In genomic region chr13:78608705-78609463, GRCh38 we compare ENCODE assay signal across 9 cellular contexts. TPM values are rescaled to one million over a fixed set of nuclear protein-coding genes. Genes with fewer than 3 reads are reported as not detected.
DNase-seq lines count a peak whose midpoint lies in the region; ATAC-seq, FAIRE-seq and TF ChIP-seq lines count a peak whose summit lies in the region.
"Had no signal": no experiment of that assay in that cellular context is flagged by ENCODE, and none has a peak within 500 bp of the region (broad histone marks: within the 10 kb centered on the region; RNA-seq: fewer than 3 reads in every experiment).

No MANE protein-coding gene starts in this region.

- peak overlapping the region; percentile 85 for H3K4me2 ChIP-seq in keratinocyte (ENCODE audit: control insufficient read depth, extremely low read depth, insufficient read depth, low read depth, low read length)

- peaks cover 56% of the 10 kb centered on the region for H3K4me1 Mint-ChIP-seq in stimulated activated naive CD8-positive, alpha-beta T cell treated with anti-CD3 and anti-CD28 coated beads, Interleukin-15, amount 100 ng/mL, for 72 hours

- H3K79me2 ChIP-seq in keratinocyte (ENCODE audit: control insufficient read depth, insufficient read depth, low read length), result no peaks in the 10 kb centered on the region

- no peak for TF ChIP-seq CTCF in keratinocyte (optimal IDR thresholded peaks at IDR 0.05 in 1 of 3, IDR thresholded peaks at IDR 0.05 in 1 of 3, conservative IDR thresholded peaks at IDR 0.05 in 1 of 3; ENCODE audit: extremely low read depth in 1 of 3, insufficient read depth in 2 of 3, low read length in 3 of 3)

- H4K20me1 ChIP-seq in keratinocyte (ENCODE audit: control insufficient read depth, extremely low read depth, insufficient read depth, low read length), result no peaks in the 10 kb centered on the region

- peak; percentile 6 for ATAC-seq in stimulated activated naive CD8-positive, alpha-beta T cell treated with anti-CD3 and anti-CD28 coated beads, Interleukin-15, amount 100 ng/mL, for 72 hours

- no peak overlapping the region for H3K9ac ChIP-seq in adipocyte (ENCODE audit: low read length)
- H3K9ac ChIP-seq in keratinocyte (ENCODE audit: control insufficient read depth, extremely low read depth, insufficient read depth, low read length), result no peak overlapping the region

- H3K9me3 ChIP-seq in adipocyte (ENCODE audit: control insufficient read depth, low read length), result peaks cover 6% of the 10 kb centered on the region
- no peaks in the 10 kb centered on the region for H3K9me3 ChIP-seq in keratinocyte (ENCODE audit: control insufficient read depth, low read depth, low read length)

- H3K27ac Mint-ChIP-seq in stimulated activated naive CD8-positive, alpha-beta T cell treated with anti-CD3 and anti-CD28 coated beads, Interleukin-15, amount 100 ng/mL, for 72 hours, result no peak overlapping the region

- H3K4me1 ChIP-seq in adipocyte (ENCODE audit: control insufficient read depth, insufficient read depth, low read length) (peaks cover 14% of the 10 kb centered on the region), keratinocyte (ENCODE audit: control insufficient read depth, extremely low read depth, insufficient read depth, low read length) (peaks cover 8% of the 10 kb centered on the region)

- H3K4me3 Mint-ChIP-seq in stimulated activated naive CD8-positive, alpha-beta T cell treated with anti-CD3 and anti-CD28 coated beads, Interleukin-15, amount 100 ng/mL, for 72 hours, result peak overlapping the region; percentile 74 to 87

- no peak overlapping the region for H3K27ac ChIP-seq in keratinocyte (ENCODE audit: control insufficient read depth, insufficient read depth, low read length)
- H3K27ac ChIP-seq: epithelial cell of prostate had no signal

- H2AFZ ChIP-seq in keratinocyte (ENCODE audit: control insufficient read depth, low read length), result peak overlapping the region; percentile 9

- H3K4me3 ChIP-seq in adipocyte (ENCODE audit: low read length) (peak overlapping the region; percentile 78), keratinocyte (ENCODE audit: control insufficient read depth in 2 of 3, extremely low read depth in 1 of 3, insufficient read depth in 2 of 3, low read depth in 1 of 3, low read length in 3 of 3) (peak overlapping the region; percentile 37 to 68 (median 57))

- no peak for FAIRE-seq in keratinocyte (lab: Jason Lieb, UNC)

- H3K27me3 Mint-ChIP-seq in stimulated activated naive CD8-positive, alpha-beta T cell treated with anti-CD3 and anti-CD28 coated beads, Interleukin-15, amount 100 ng/mL, for 72 hours, result peaks cover 82% of the 10 kb centered on the region

- H3K9me1 ChIP-seq in keratinocyte (ENCODE audit: control insufficient read depth, extremely low read depth, insufficient read depth, low read length), result no peaks in the 10 kb centered on the region

- no peaks in the 10 kb centered on the region for H3K9me3 Mint-ChIP-seq in stimulated activated naive CD8-positive, alpha-beta T cell treated with anti-CD3 and anti-CD28 coated beads, Interleukin-15, amount 100 ng/mL, for 72 hours

- dilution Hi-C loops in keratinocyte (cut with MboI; ENCODE audit: extremely low pct_ligation_motif_present, low sequenced_read_pairs), result no loop called here

- DNase-seq in NCI-H146 (lab: John Stamatoyannopoulos, UW) (peak; percentile 39), NCI-H146 treated with DMSO at 0.1 percent for 48 hours (lab: John Stamatoyannopoulos, UW; ENCODE audit: unreplicated experiment) (no peak), adipocyte (ENCODE audit: low read depth) (peak; percentile 38), keratinocyte (ENCODE audit: low read depth, low spot score) (no peak), NCI-H2227 (lab: John Stamatoyannopoulos, UW; ENCODE audit: unreplicated experiment) (no peak)
- DNase-seq in stimulated activated naive CD8-positive, alpha-beta T cell treated with anti-CD3 and anti-CD28 coated beads, Interleukin-15, amount 100 ng/mL, for 72 hours, result no peak
- no peak for DNase-seq in stimulated activated CD4-positive, alpha-beta T cell treated with anti-CD3 and anti-CD28 coated beads, Interleukin-4, amount 100 ng/mL, for 4 hours
- no peak for DNase-seq in stimulated activated CD4-positive, alpha-beta T cell treated with anti-CD3 and anti-CD28 coated beads, Interleukin-2, amount 100 ng/mL, for 24 hours

- H3K27me3 ChIP-seq in adipocyte (replicated peaks; ENCODE audit: control insufficient read depth, insufficient read depth, low read length), result peaks cover 64% of the 10 kb centered on the region
- peaks cover 73% of the 10 kb centered on the region for H3K27me3 ChIP-seq in keratinocyte (ENCODE audit: control insufficient read depth, extremely low read depth, insufficient read depth, low read length)

- H3K36me3 ChIP-seq in adipocyte (ENCODE audit: control insufficient read depth, insufficient read depth, low read length, severe bottlenecking) (no peaks in the 10 kb centered on the region), keratinocyte (ENCODE audit: control insufficient read depth in 2 of 2, extremely low read depth in 1 of 2, insufficient read depth in 2 of 2, low read length in 2 of 2) (no peaks in the 10 kb centered on the region)

RNA-seq across cellular contexts. Expression of gene POU4F1, which starts 5.5 kb away (rescaled TPM):
- polyA plus RNA-seq in keratinocyte, result not detected in 3 replicates
- polyA plus RNA-seq in keratinocyte (2011; ENCODE audit: low read depth), result not detected
- polyA plus RNA-seq in keratinocyte (2011; cell fraction: cytosol; rRNA removed), result not detected in 2 replicates
- 0.03 TPM in 1 of 2 replicates, not detected in the other for polyA plus RNA-seq in keratinocyte (2011; cell fraction: nucleus; rRNA removed)
- polyA plus RNA-seq in keratinocyte (2012; ENCODE audit: low replicate concordance), result 0.04 TPM in 1 of 2 replicates, not detected in the other
- polyA minus RNA-seq in keratinocyte, result not detected in 3 replicates
- not detected for polyA minus RNA-seq in keratinocyte (2011; cell fraction: cytosol; rRNA and poly(A)+ RNA removed)
- polyA minus RNA-seq in keratinocyte (2011; cell fraction: nucleus; rRNA and poly(A)+ RNA removed), result not detected in 2 replicates

RNA-seq across cellular contexts. Expression of gene OBI1, which starts 50.1 kb away (rescaled TPM):
- polyA plus RNA-seq in keratinocyte, result 8.8 to 14.4 TPM (median 8.9 TPM) in 3 replicates
- 8.0 TPM for polyA plus RNA-seq in keratinocyte (2011; ENCODE audit: low read depth)
- 4.4 and 8.2 TPM in 2 replicates for polyA plus RNA-seq in keratinocyte (2011; cell fraction: cytosol; rRNA removed)
- 8.2 and 12.0 TPM in 2 replicates for polyA plus RNA-seq in keratinocyte (2011; cell fraction: nucleus; rRNA removed)
- polyA plus RNA-seq in keratinocyte (2012; ENCODE audit: low replicate concordance), result 5.8 and 10.1 TPM in 2 replicates
- 4.0 to 12.9 TPM (median 6.4 TPM) in 3 replicates for polyA minus RNA-seq in keratinocyte
- 6.9 TPM for polyA minus RNA-seq in keratinocyte (2011; cell fraction: cytosol; rRNA and poly(A)+ RNA removed)
- 7.8 and 13.9 TPM in 2 replicates for polyA minus RNA-seq in keratinocyte (2011; cell fraction: nucleus; rRNA and poly(A)+ RNA removed)

Comparison
In these comparisons a context has a peak if more than half of its experiments do, and no peak if none do; other contexts are left out.
1. DNase-seq: peak in NCI-H146 (single experiment) and adipocyte (single experiment); none in NCI-H146 treated with DMSO at 0.1 percent for 48 hours (single experiment), keratinocyte (single experiment), stimulated activated naive CD8-positive, alpha-beta T cell treated with anti-CD3 and anti-CD28 coated beads, Interleukin-15, amount 100 ng/mL, for 72 hours (0 of 2), NCI-H2227 (single experiment), stimulated activated CD4-positive, alpha-beta T cell treated with anti-CD3 and anti-CD28 coated beads, Interleukin-4, amount 100 ng/mL, for 4 hours (0 of 2) and stimulated activated CD4-positive, alpha-beta T cell treated with anti-CD3 and anti-CD28 coated beads, Interleukin-2, amount 100 ng/mL, for 24 hours (0 of 2).